In the genomic region with DNA sequence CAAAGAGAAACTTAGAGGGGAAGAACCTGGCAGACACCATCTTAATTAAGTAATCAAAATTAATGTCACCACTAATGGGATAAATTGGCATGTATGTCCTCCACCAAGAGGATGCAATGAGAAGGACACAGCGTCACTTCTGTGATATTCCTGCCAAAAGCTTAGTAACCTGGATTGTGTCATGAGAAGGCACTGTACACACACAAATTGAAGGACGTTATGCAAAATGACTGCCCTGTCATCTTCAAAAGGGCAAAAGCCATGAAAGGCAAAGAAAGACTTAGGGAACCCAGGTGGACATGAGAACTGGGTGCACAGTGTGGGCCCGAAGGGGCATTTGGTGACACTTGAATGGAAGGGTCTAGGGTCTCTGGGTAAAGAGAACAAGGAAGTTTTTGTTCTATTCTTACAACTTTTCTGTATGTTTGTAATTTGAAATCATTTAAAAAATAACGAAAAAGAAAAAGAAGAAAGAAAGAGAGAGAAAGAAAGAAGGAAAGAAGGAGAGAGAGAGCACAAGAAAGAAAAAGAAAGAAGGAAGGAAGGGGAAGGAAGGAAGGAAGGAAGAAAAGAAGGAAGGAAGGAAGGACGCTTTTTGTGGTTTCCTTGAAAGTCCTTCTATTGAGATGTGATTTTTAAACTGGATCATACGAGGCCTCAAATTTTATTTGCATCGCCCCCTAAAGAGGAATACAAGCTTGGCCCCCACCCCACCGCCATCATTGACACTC, we compare ENCODE assay signal across 1 cellular context.
TF ChIP-seq lines count a peak whose summit lies in the region.

No MANE protein-coding gene starts in this region.

TF ChIP-seq in HepG2, 621 proteins besides CTCF, POLR2A, EP300 and RAD21 (continued from another document):
- TF ChIP-seq, protein P1, sequence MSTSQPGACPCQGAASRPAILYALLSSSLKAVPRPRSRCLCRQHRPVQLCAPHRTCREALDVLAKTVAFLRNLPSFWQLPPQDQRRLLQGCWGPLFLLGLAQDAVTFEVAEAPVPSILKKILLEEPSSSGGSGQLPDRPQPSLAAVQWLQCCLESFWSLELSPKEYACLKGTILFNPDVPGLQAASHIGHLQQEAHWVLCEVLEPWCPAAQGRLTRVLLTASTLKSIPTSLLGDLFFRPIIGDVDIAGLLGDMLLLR (CRISPR knock-in tag; IDR thresholded peaks at IDR 0.05), result no peak
- TF ChIP-seq, protein P2, sequence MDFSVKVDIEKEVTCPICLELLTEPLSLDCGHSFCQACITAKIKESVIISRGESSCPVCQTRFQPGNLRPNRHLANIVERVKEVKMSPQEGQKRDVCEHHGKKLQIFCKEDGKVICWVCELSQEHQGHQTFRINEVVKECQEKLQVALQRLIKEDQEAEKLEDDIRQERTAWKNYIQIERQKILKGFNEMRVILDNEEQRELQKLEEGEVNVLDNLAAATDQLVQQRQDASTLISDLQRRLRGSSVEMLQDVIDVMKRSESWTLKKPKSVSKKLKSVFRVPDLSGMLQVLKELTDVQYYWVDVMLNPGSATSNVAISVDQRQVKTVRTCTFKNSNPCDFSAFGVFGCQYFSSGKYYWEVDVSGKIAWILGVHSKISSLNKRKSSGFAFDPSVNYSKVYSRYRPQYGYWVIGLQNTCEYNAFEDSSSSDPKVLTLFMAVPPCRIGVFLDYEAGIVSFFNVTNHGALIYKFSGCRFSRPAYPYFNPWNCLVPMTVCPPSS (IDR thresholded peaks at IDR 0.05), result no peak
- TF ChIP-seq, protein P3, sequence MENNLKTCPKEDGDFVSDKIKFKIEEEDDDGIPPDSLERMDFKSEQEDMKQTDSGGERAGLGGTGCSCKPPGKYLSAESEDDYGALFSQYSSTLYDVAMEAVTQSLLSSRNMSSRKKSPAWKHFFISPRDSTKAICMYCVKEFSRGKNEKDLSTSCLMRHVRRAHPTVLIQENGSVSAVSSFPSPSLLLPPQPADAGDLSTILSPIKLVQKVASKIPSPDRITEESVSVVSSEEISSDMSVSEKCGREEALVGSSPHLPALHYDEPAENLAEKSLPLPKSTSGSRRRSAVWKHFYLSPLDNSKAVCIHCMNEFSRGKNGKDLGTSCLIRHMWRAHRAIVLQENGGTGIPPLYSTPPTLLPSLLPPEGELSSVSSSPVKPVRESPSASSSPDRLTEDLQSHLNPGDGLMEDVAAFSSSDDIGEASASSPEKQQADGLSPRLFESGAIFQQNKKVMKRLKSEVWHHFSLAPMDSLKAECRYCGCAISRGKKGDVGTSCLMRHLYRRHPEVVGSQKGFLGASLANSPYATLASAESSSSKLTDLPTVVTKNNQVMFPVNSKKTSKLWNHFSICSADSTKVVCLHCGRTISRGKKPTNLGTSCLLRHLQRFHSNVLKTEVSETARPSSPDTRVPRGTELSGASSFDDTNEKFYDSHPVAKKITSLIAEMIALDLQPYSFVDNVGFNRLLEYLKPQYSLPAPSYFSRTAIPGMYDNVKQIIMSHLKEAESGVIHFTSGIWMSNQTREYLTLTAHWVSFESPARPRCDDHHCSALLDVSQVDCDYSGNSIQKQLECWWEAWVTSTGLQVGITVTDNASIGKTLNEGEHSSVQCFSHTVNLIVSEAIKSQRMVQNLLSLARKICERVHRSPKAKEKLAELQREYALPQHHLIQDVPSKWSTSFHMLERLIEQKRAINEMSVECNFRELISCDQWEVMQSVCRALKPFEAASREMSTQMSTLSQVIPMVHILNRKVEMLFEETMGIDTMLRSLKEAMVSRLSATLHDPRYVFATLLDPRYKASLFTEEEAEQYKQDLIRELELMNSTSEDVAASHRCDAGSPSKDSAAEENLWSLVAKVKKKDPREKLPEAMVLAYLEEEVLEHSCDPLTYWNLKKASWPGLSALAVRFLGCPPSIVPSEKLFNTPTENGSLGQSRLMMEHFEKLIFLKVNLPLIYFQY (CRISPR knock-in tag; IDR thresholded peaks at IDR 0.05; ENCODE audit: borderline replicate concordance), result 0 out of 2 replicates have a peak, but pooled peaks have one; percentile 27
- TF ChIP-seq, protein P4, sequence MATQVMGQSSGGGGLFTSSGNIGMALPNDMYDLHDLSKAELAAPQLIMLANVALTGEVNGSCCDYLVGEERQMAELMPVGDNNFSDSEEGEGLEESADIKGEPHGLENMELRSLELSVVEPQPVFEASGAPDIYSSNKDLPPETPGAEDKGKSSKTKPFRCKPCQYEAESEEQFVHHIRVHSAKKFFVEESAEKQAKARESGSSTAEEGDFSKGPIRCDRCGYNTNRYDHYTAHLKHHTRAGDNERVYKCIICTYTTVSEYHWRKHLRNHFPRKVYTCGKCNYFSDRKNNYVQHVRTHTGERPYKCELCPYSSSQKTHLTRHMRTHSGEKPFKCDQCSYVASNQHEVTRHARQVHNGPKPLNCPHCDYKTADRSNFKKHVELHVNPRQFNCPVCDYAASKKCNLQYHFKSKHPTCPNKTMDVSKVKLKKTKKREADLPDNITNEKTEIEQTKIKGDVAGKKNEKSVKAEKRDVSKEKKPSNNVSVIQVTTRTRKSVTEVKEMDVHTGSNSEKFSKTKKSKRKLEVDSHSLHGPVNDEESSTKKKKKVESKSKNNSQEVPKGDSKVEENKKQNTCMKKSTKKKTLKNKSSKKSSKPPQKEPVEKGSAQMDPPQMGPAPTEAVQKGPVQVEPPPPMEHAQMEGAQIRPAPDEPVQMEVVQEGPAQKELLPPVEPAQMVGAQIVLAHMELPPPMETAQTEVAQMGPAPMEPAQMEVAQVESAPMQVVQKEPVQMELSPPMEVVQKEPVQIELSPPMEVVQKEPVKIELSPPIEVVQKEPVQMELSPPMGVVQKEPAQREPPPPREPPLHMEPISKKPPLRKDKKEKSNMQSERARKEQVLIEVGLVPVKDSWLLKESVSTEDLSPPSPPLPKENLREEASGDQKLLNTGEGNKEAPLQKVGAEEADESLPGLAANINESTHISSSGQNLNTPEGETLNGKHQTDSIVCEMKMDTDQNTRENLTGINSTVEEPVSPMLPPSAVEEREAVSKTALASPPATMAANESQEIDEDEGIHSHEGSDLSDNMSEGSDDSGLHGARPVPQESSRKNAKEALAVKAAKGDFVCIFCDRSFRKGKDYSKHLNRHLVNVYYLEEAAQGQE (IDR thresholded peaks at IDR 0.05; ENCODE audit: borderline replicate concordance in 1 of 2, low read depth in 1 of 2, low read length in 2 of 2), result no peak
- TF ChIP-seq ZNF232 (CRISPR knock-in tag; IDR thresholded peaks at IDR 0.05; ENCODE audit: borderline replicate concordance) (no peak), FOXA1 (IDR thresholded peaks at IDR 0.05) (no peak), FOXA1 (CRISPR knock-in tag; IDR thresholded peaks at IDR 0.05) (peak; percentile 86), HNF4G (IDR thresholded peaks at IDR 0.05; ENCODE audit: borderline replicate concordance, low read depth, low read length) (peak; percentile 55; the same call in 1 of the 2 replicates), HNF4G (CRISPR knock-in tag; IDR thresholded peaks at IDR 0.05; ENCODE audit: borderline replicate concordance, low read depth) (no peak), KAT7 (CRISPR knock-in tag; IDR thresholded peaks at IDR 0.05; ENCODE audit: borderline replicate concordance) (0 out of 2 replicates have a peak, but pooled peaks have one; percentile 43)
- TF ChIP-seq, protein P5, sequence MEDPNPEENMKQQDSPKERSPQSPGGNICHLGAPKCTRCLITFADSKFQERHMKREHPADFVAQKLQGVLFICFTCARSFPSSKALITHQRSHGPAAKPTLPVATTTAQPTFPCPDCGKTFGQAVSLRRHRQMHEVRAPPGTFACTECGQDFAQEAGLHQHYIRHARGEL (CRISPR knock-in tag; IDR thresholded peaks at IDR 0.05), result no peak
- TF ChIP-seq, protein P6, sequence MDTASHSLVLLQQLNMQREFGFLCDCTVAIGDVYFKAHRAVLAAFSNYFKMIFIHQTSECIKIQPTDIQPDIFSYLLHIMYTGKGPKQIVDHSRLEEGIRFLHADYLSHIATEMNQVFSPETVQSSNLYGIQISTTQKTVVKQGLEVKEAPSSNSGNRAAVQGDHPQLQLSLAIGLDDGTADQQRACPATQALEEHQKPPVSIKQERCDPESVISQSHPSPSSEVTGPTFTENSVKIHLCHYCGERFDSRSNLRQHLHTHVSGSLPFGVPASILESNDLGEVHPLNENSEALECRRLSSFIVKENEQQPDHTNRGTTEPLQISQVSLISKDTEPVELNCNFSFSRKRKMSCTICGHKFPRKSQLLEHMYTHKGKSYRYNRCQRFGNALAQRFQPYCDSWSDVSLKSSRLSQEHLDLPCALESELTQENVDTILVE (CRISPR knock-in tag; IDR thresholded peaks at IDR 0.05), result no peak
- TF ChIP-seq, protein P7, sequence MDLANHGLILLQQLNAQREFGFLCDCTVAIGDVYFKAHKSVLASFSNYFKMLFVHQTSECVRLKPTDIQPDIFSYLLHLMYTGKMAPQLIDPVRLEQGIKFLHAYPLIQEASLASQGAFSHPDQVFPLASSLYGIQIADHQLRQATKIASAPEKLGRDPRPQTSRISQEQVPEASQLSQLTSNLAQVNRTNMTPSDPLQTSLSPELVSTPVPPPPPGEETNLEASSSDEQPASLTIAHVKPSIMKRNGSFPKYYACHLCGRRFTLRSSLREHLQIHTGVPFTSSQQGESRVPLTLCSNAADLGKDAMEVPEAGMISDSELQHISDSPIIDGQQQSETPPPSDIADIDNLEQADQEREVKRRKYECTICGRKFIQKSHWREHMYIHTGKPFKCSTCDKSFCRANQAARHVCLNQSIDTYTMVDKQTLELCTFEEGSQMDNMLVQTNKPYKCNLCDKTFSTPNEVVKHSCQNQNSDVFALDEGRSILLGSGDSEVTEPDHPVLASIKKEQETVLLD (CRISPR knock-in tag; IDR thresholded peaks at IDR 0.05; ENCODE audit: low read depth), result no peak
